In genomic region chr11:35622070-35622469, GRCh38 we compare ENCODE assay signal across 12 cellular contexts. TPM values are rescaled to one million over a fixed set of nuclear protein-coding genes. Genes with fewer than 3 reads are reported as not detected.
DNase-seq lines count a peak whose midpoint lies in the region; ATAC-seq and TF ChIP-seq lines count a peak whose summit lies in the region.
"Had no signal": no experiment of that assay in that cellular context is flagged by ENCODE, and none has a peak within 500 bp of the region (broad histone marks: within the 10 kb centered on the region; RNA-seq: fewer than 3 reads in every experiment).

No MANE protein-coding gene starts in this region.

- TF ChIP-seq CTCF in brain microvascular endothelial cell (IDR thresholded peaks at IDR 0.05; ENCODE audit: low read depth, low read length, missing control alignments) (no peak), GM10266 (IDR thresholded peaks at IDR 0.05; ENCODE audit: control insufficient read depth, insufficient read depth, low read depth, missing control alignments) (no peak)

- no peaks in the 10 kb centered on the region for H3K36me3 ChIP-seq in brain microvascular endothelial cell (replicated peaks)
- H3K36me3 ChIP-seq: right atrium auricular region had no signal

- peak; percentile 79 for DNase-seq in ACHN
- peak; percentile 16 for DNase-seq in HT-29 (ENCODE audit: low spot score)
- peak; percentile 79 for DNase-seq in brain microvascular endothelial cell
- DNase-seq in islet precursor cell = peak; percentile 72
- no peak for DNase-seq in activated naive CD4-positive, alpha-beta T cell treated with anti-CD3 and anti-CD28 coated beads, Interleukin-2, amount 50 U/mL, for 16 hours
- no peak for DNase-seq in HuH-7.5 (ENCODE audit: low spot score)
- DNase-seq in GM10266 (ENCODE audit: extremely low spot score) = no peak
- DNase-seq: activated CD8-positive, alpha-beta memory T cell treated with anti-CD3 and anti-CD28 coated beads, Interleukin-2, amount 10 ng/mL, durations not matched to agents 7 days and 5 days; cerebellar nuclear complex had no signal

- peak overlapping the region; percentile 87 for H3K27ac ChIP-seq in brain microvascular endothelial cell
- H3K27ac ChIP-seq: C4-2B, right atrium auricular region had no signal

- no peak overlapping the region for H3K4me3 ChIP-seq in brain microvascular endothelial cell (ENCODE audit: low read depth, low read length)
- H3K4me3 ChIP-seq: right atrium auricular region had no signal

- ATAC-seq in GM21381 (IDR thresholded peaks at IDR 0.05; ENCODE audit: unreplicated experiment) = no peak
- ATAC-seq: activated CD8-positive, alpha-beta memory T cell treated with anti-CD3 and anti-CD28 coated beads, Interleukin-2, amount 10 ng/mL, durations not matched to agents 7 days and 5 days had no signal

- in situ Hi-C loops in ACHN (cut with HindIII; ENCODE audit: low pct_ligation_motif_present, low pct_unique_long_range_greater_than_20kb, low sequenced_read_pairs) = no loop called here
- in situ Hi-C loops in brain microvascular endothelial cell (cut with HindIII; ENCODE audit: low pct_ligation_motif_present, low sequenced_read_pairs) = loop anchor here (25.0 kb wide), 1 partner anchor 640 kb away; no protein-coding TSS in a partner anchor

- H3K27me3 ChIP-seq in brain microvascular endothelial cell (replicated peaks) = no peaks in the 10 kb centered on the region
- H3K27me3 ChIP-seq: right atrium auricular region had no signal

RNA-seq across cellular contexts. Expression of gene FJX1, which starts 3.8 kb away (rescaled TPM):
- 6.1 and 7.5 TPM in 2 replicates for total RNA-seq in HT-29 (2014; rRNA removed; shearing (Covaris generic))

RNA-seq across cellular contexts. Expression of gene TRIM44, which starts 40.5 kb away (rescaled TPM):
- 32.2 and 58.2 TPM in 2 replicates for total RNA-seq in HT-29 (2014; rRNA removed; shearing (Covaris generic))

Comparison
In these comparisons a context has a peak if more than half of its experiments do, and no peak if none do; other contexts are left out.
1. DNase-seq: peak in ACHN (single experiment), HT-29 (single experiment), brain microvascular endothelial cell (single experiment) and islet precursor cell (single experiment); none in activated naive CD4-positive, alpha-beta T cell treated with anti-CD3 and anti-CD28 coated beads, Interleukin-2, amount 50 U/mL, for 16 hours (single experiment), HuH-7.5 (single experiment) and GM10266 (single experiment).